8 cellular contexts compared by ENCODE assay signal in the genomic region with DNA sequence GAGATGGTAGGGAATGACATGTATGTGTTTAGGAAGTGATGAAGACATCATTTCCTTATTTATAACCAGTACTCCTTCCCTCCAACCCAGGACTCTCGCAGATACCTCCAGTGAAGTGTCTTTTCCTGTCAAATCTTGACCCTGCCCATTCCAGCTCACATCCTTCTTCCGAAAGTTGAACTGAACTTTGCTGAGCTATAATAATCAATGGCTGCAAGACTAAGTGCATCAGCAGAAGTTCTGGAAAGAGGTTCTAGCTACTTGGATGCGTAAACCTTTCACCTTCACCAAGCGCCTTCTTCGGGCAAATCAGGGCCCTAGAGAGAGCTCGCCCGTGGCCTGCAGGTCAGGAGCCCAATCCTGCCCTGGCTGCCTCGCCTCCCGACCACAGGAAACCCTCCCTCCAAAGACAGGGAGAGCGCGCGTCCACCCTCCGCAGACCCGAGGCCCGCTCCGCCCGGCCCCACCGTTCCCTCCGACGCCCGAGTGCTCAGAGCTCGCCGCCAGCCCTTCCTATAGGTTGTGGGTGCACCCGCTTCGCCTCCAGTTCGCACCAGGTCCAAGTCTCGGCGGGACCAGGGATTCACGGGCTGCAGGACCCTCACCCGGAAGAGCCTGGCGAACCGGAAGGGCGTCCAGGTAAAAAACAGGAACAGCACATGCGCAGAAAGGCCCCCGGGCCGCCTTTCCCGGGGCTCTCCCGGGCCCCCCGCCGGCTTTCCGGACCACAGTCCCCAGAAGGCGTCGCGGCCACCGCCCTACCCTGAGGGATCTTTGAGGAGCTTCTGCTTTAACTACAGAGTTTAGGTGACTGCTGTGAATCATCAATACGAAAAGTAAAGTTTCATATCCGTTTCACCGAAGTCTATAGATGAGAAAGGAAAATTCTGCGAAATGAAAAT. TPM values are rescaled to one million over a fixed set of nuclear protein-coding genes. Genes with fewer than 3 reads are reported as not detected.
DNase-seq lines count a peak whose midpoint lies in the region; ATAC-seq and TF ChIP-seq lines count a peak whose summit lies in the region.

A gene (minus strand): TSS at position 617 of the 902 bp plus-strand sequence. CDS start 1,457 bp downstream, outside the sequence.

- H3K4me1 ChIP-seq in skeletal muscle tissue (ENCODE audit: control insufficient read depth in 3 of 3, insufficient read depth in 3 of 3, low read length in 3 of 3) = peaks cover 0 to 5% (median 0%) of the 10 kb centered on the region in 3 donors

- no peaks in the 10 kb centered on the region for H3K9me3 ChIP-seq in skeletal muscle tissue (ENCODE audit: control insufficient read depth in 3 of 3, low read length in 3 of 3)

- H3K36me3 ChIP-seq in brain microvascular endothelial cell (replicated peaks) (no peaks in the 10 kb centered on the region), skeletal muscle tissue (ENCODE audit: control insufficient read depth in 3 of 3, insufficient read depth in 3 of 3, low read length in 3 of 3) (no peaks in the 10 kb centered on the region)

- TF ChIP-seq CTCF in brain microvascular endothelial cell (IDR thresholded peaks at IDR 0.05; ENCODE audit: low read depth, low read length, missing control alignments) = no peak

- H3K9ac ChIP-seq in skeletal muscle tissue (ENCODE audit: low read depth in 1 of 3, low read length in 3 of 3) = peak within 1 kb of the TSS; percentile 47 to 66 (median 66)

- H3K4me3 ChIP-seq in brain microvascular endothelial cell (ENCODE audit: low read depth, low read length) = peak within 1 kb of the TSS; percentile 75
- peak within 1 kb of the TSS; percentile 71 to 86 (median 73) for H3K4me3 ChIP-seq in skeletal muscle tissue (ENCODE audit: low read length in 3 of 3)

- H3K27ac ChIP-seq in brain microvascular endothelial cell = no peak within 1 kb of the TSS
- no peak within 1 kb of the TSS for H3K27ac ChIP-seq in skeletal muscle tissue (ENCODE audit: low read depth, low read length)

- H3K27me3 ChIP-seq in brain microvascular endothelial cell (replicated peaks) = no peaks in the 10 kb centered on the region
- H3K27me3 ChIP-seq in skeletal muscle tissue (ENCODE audit: control insufficient read depth in 3 of 3, insufficient read depth in 3 of 3, low read length in 3 of 3) = peaks cover 3 to 9% (median 5%) of the 10 kb centered on the region in 3 donors

- DNase-seq in DMS53 treated with DMSO at 0.1 percent for 48 hours (lab: John Stamatoyannopoulos, UW; ENCODE audit: unreplicated experiment) = peak; percentile 85
- DNase-seq in NOMO-1 treated with DMSO at 0.1 percent for 48 hours (lab: John Stamatoyannopoulos, UW; ENCODE audit: unreplicated experiment) = peak; percentile 65
- DNase-seq in brain microvascular endothelial cell = peak; percentile 0
- peak; percentile 86 for DNase-seq in islet precursor cell
- DNase-seq in SIG-M5 treated with dmso at 0.1 percent for 504 hours (lab: John Stamatoyannopoulos, UW; ENCODE audit: unreplicated experiment) = no peak
- DNase-seq in NCI-H1048 (lab: John Stamatoyannopoulos, UW) = no peak

- ATAC-seq in HG03095 (IDR thresholded peaks at IDR 0.05; ENCODE audit: unreplicated experiment) = peak; percentile 59

- in situ Hi-C loops in brain microvascular endothelial cell (cut with HindIII; ENCODE audit: low pct_ligation_motif_present, low sequenced_read_pairs) = no loop called here

RNA-seq across cellular contexts. Expression of the gene that starts here (rescaled TPM):
- 3.7 TPM for total RNA-seq in skeletal muscle tissue

Comparison
In these comparisons a context has a peak if more than half of its experiments do, and no peak if none do; other contexts are left out.
1. DNase-seq: peak in DMS53 treated with DMSO at 0.1 percent for 48 hours (single experiment), NOMO-1 treated with DMSO at 0.1 percent for 48 hours (single experiment), brain microvascular endothelial cell (single experiment) and islet precursor cell (single experiment); none in SIG-M5 treated with dmso at 0.1 percent for 504 hours (single experiment) and NCI-H1048 (single experiment).